ENCODE assay signal across 31 cellular contexts in the genomic region with DNA sequence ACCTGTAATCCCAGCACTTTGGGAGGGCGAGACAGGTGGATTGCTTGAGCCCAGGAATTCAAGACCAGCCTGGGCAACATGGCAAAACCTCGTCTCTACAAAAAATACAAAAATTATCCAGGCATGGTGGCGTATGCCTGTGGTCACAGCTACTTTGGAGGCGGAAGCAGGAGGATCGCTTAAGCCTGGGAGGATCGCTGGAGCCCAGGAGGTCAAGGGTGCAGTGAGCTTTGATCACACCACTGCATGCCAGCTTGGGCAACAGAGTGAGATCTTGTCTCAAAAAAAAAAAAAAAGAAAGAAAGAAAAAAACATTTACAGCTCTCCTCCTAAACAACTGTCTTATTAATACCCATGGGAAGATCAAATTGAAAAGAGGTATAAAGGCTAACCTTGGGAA. TPM values are rescaled to one million over a fixed set of nuclear protein-coding genes. Genes with fewer than 3 reads are reported as not detected.
"Had no signal": no experiment of that assay in that cellular context is flagged by ENCODE, and none has a peak within 500 bp of the region (broad histone marks: within the 10 kb centered on the region; RNA-seq: fewer than 3 reads in every experiment).

No MANE protein-coding gene starts in this region.

- H3K27me3 Mint-ChIP-seq: activated naive CD8-positive, alpha-beta T cell treated with anti-CD3 and anti-CD28 coated beads for 36 hours had no signal

- H3K4me3 Mint-ChIP-seq: activated naive CD8-positive, alpha-beta T cell treated with anti-CD3 and anti-CD28 coated beads for 36 hours; activated T-cell treated with anti-CD3 and anti-CD28 coated beads, Interleukin-2, amount 50 U/mL, for 72 hours; brain; immature natural killer cell; T-cell; T-helper 2 cell treated with Interferon-gamma antibody and Interleukin-4, amounts not matched to agents 5 μg/mL and 100 μg/mL, for 36 hours had no signal

- H3K36me3 Mint-ChIP-seq: activated naive CD8-positive, alpha-beta T cell treated with anti-CD3 and anti-CD28 coated beads for 36 hours; brain; immature natural killer cell; T-cell had no signal

- H3K4me3 ChIP-seq: ascending aorta, cardiac muscle cell, coronary artery, esophagus muscularis mucosa, heart left ventricle, left lung, lung, psoas muscle, right atrium auricular region, testis, transverse colon had no signal

- H3K27ac Mint-ChIP-seq: activated naive CD8-positive, alpha-beta T cell treated with anti-CD3 and anti-CD28 coated beads for 36 hours; activated T-cell treated with anti-CD3 and anti-CD28 coated beads, Interleukin-2, amount 50 U/mL, for 72 hours; immature natural killer cell; T-cell; T-helper 2 cell treated with Interferon-gamma antibody and Interleukin-4, amounts not matched to agents 5 μg/mL and 100 μg/mL, for 36 hours had no signal

- H3K79me2 ChIP-seq: parathyroid adenoma had no signal

- H2AFZ ChIP-seq: parathyroid adenoma had no signal

- H3K4me1 Mint-ChIP-seq: activated naive CD8-positive, alpha-beta T cell treated with anti-CD3 and anti-CD28 coated beads for 36 hours; immature natural killer cell; T-cell had no signal

- H3K4me1 ChIP-seq: ascending aorta, left lung, parathyroid adenoma had no signal

- FAIRE-seq: urothelium cell line had no signal

- H3K9ac ChIP-seq: parathyroid adenoma had no signal

- H3K36me3 ChIP-seq: ascending aorta, cardiac muscle cell, esophagus muscularis mucosa, heart left ventricle, left lung, right atrium auricular region, transverse colon had no signal

- H3K27me3 ChIP-seq: ascending aorta, cardiac muscle cell, esophagus muscularis mucosa, foreskin keratinocyte, heart left ventricle, left lung, right atrium auricular region, testis, transverse colon had no signal

- H3K9me3 Mint-ChIP-seq: activated naive CD8-positive, alpha-beta T cell treated with anti-CD3 and anti-CD28 coated beads for 36 hours; activated T-cell treated with anti-CD3 and anti-CD28 coated beads, Interleukin-2, amount 50 U/mL, for 72 hours; brain; immature natural killer cell; T-cell; T-helper 2 cell treated with Interferon-gamma antibody and Interleukin-4, amounts not matched to agents 5 μg/mL and 100 μg/mL, for 36 hours had no signal

- H3K9me3 ChIP-seq: ascending aorta, esophagus muscularis mucosa, heart left ventricle, left lung, psoas muscle, right atrium auricular region, testis, transverse colon had no signal

- DNase-seq: activated CD4-positive, alpha-beta T cell treated with anti-CD3 and anti-CD28 coated beads for 4 hours; activated CD4-positive, alpha-beta T cell treated with anti-CD3 and anti-CD28 coated beads, Interleukin-2, amount 50 U/mL, for 4 hours; activated naive CD4-positive, alpha-beta T cell; activated naive CD8-positive, alpha-beta T cell treated with anti-CD3 and anti-CD28 coated beads for 36 hours; activated T-cell treated with anti-CD3 and anti-CD28 coated beads for 4 hours; activated T-cell treated with anti-CD3 and anti-CD28 coated beads, Interleukin-2, amount 50 U/mL, for 72 hours; foreskin keratinocyte; heart left ventricle; hypothalamus; immature natural killer cell; kidney glomerular epithelial cell; left lung; occipital lobe; psoas muscle; stimulated activated CD4-positive, alpha-beta T cell treated with anti-CD3 and anti-CD28 coated beads, Interleukin-2, amount 100 ng/mL, for 48 hours; stimulated activated naive CD4-positive, alpha-beta T cell treated with Interleukin-2 at 50 U/mL for 16 hours; T-cell; testis; transverse colon had no signal

- ATAC-seq: activated T-cell treated with anti-CD3 and anti-CD28 coated beads, Interleukin-2, amount 50 U/mL, for 72 hours; foreskin keratinocyte; heart left ventricle; left lung; psoas muscle; T-cell had no signal

- H3K27ac ChIP-seq: ascending aorta, cardiac muscle cell, coronary artery, esophagus muscularis mucosa, foreskin keratinocyte, heart left ventricle, left lung, parathyroid adenoma, psoas muscle, right atrium auricular region, testis, transverse colon had no signal

RNA-seq across cellular contexts. Expression of gene MYMX, which starts 8.8 kb away (rescaled TPM):
- total RNA-seq: activated naive CD8-positive, alpha-beta T cell treated with anti-CD3 and anti-CD28 coated beads for 36 hours; activated T-cell treated with anti-CD3 and anti-CD28 coated beads, Interleukin-2, amount 50 U/mL, for 72 hours; cardiac muscle cell; cerebellum; esophagus muscularis mucosa; foreskin keratinocyte; lung; occipital lobe; right atrium auricular region; T-cell had no signal
- polyA plus RNA-seq: foreskin keratinocyte, immature natural killer cell, neural cell had no signal

RNA-seq across cellular contexts. Expression of gene CAPN11, which starts 49.3 kb away (rescaled TPM):
- total RNA-seq: cardiac muscle cell, cerebellum, foreskin keratinocyte, occipital lobe had no signal
- polyA plus RNA-seq: cardiac muscle cell, foreskin keratinocyte, neural cell had no signal
